10 cellular contexts compared by ENCODE assay signal in genomic region chr7:44615149-44615611, GRCh38. TPM values are rescaled to one million over a fixed set of nuclear protein-coding genes. Genes with fewer than 3 reads are reported as not detected.
A peak's percentile ranks its signal among the peaks of the same experiment; 100 is the strongest.
DNase-seq lines count a peak whose midpoint lies in the region; ATAC-seq and TF ChIP-seq lines count a peak whose summit lies in the region.
"Had no signal": no experiment of that assay in that cellular context is flagged by ENCODE, and none has a peak within 500 bp of the region (broad histone marks: within the 10 kb centered on the region; RNA-seq: fewer than 3 reads in every experiment).

No MANE protein-coding gene starts in this region.

- H3K4me3 Mint-ChIP-seq in Calu3 (ENCODE audit: low read depth, unreplicated experiment): no peak overlapping the region
- peak overlapping the region; percentile 41 to 62 for H3K4me3 Mint-ChIP-seq in effector memory CD8-positive, alpha-beta T cell

- intact Hi-C loops in Calu3 (cut with micrococcal nuclease; ENCODE audit: unreplicated experiment): no loop called here

- no peaks in the 10 kb centered on the region for H3K27me3 ChIP-seq in Peyer's patch
- no peaks in the 10 kb centered on the region for H3K27me3 ChIP-seq in muscle layer of duodenum (ENCODE audit: low read depth, low read length)
- no peaks in the 10 kb centered on the region for H3K27me3 ChIP-seq in MG63

- peak overlapping the region; percentile 53 for H3K27ac Mint-ChIP-seq in Calu3 (ENCODE audit: unreplicated experiment)
- H3K27ac Mint-ChIP-seq in effector memory CD8-positive, alpha-beta T cell: peak overlapping the region in 1 of 2 donors; percentile 90

- H3K4me1 ChIP-seq in Peyer's patch (peaks cover 0 to 42% (median 8%) of the 10 kb centered on the region in 4 donors), muscle layer of duodenum (ENCODE audit: control insufficient read depth in 1 of 2, insufficient read depth in 2 of 2, low read length in 2 of 2) (peaks cover 7 to 21% of the 10 kb centered on the region in 2 donors)

- no peaks in the 10 kb centered on the region for H3K9me3 Mint-ChIP-seq in Calu3 (ENCODE audit: low read depth, unreplicated experiment)
- H3K9me3 Mint-ChIP-seq in effector memory CD8-positive, alpha-beta T cell: no peaks in the 10 kb centered on the region

- H3K27me3 Mint-ChIP-seq in Calu3 (ENCODE audit: unreplicated experiment): no peaks in the 10 kb centered on the region
- H3K27me3 Mint-ChIP-seq in effector memory CD8-positive, alpha-beta T cell: no peaks in the 10 kb centered on the region

- peak; percentile 46 for ATAC-seq in effector memory CD8-positive, alpha-beta T cell (replicated peaks)
- ATAC-seq in HG03280 (IDR thresholded peaks at IDR 0.05; ENCODE audit: unreplicated experiment): no peak

- TF ChIP-seq CTCF in Calu3 (IDR thresholded peaks at IDR 0.05; ENCODE audit: unreplicated experiment): no peak
- TF ChIP-seq CTCF in Peyer's patch (IDR thresholded peaks at IDR 0.05): no peak

- no TSS peak for BruUV-seq in Calu3 (replicated peaks; lab: Mats Ljungman, UMichigan)

- H3K36me3 ChIP-seq in Peyer's patch: no peaks in the 10 kb centered on the region
- peaks cover 0 to 4% of the 10 kb centered on the region in 2 donors for H3K36me3 ChIP-seq in muscle layer of duodenum (ENCODE audit: control insufficient read depth in 1 of 2, insufficient read depth in 2 of 2, low read length in 2 of 2)
- H3K36me3 ChIP-seq in MG63: peaks cover 5% of the 10 kb centered on the region; the same call in 1 of the 2 replicates

- no peaks in the 10 kb centered on the region for H3K9me3 ChIP-seq in Peyer's patch
- H3K9me3 ChIP-seq in muscle layer of duodenum (ENCODE audit: control insufficient read depth in 1 of 2, low read length in 2 of 2): no peaks in the 10 kb centered on the region
- no peaks in the 10 kb centered on the region for H3K9me3 ChIP-seq in MG63

- peak; percentile 16 to 62 for TF ChIP-seq POLR2A in Peyer's patch (IDR thresholded peaks at IDR 0.05)

- CTCF ChIA-PET in Calu3 (lab: Charles Lee): interaction anchor here (0.7 to 1.0 kb wide), 2 partner anchors 10 to 19 kb away, joined by 3 to 8 read pairs; no protein-coding TSS in a partner anchor

- DNase-seq in Calu3: no peak
- peak; percentile 43 to 92 (median 84) for DNase-seq in Peyer's patch
- no peak for DNase-seq in effector memory CD8-positive, alpha-beta T cell
- no peak for DNase-seq in amniotic stem cell (lab: John Stamatoyannopoulos, UW)
- DNase-seq in GDM1 (lab: John Stamatoyannopoulos, UW): no peak
- no peak for DNase-seq in MG63
- DNase-seq: stimulated activated CD4-positive, alpha-beta T cell treated with anti-CD3 and anti-CD28 coated beads, Interleukin-4, amount 100 ng/mL, for 24 hours had no signal

- H3K27ac ChIP-seq in Peyer's patch (peak overlapping the region; percentile 13 to 91 (median 48)), muscle layer of duodenum (ENCODE audit: low read length) (peak overlapping the region; percentile 77)
- H3K27ac ChIP-seq: HL-60 had no signal

- H3K4me1 Mint-ChIP-seq in Calu3 (ENCODE audit: low read depth, unreplicated experiment): peaks cover 50% of the 10 kb centered on the region
- H3K4me1 Mint-ChIP-seq in effector memory CD8-positive, alpha-beta T cell (ENCODE audit: low read depth in 2 of 2): peaks cover 63 to 64% of the 10 kb centered on the region in 2 donors

- H3K36me3 Mint-ChIP-seq in Calu3 (ENCODE audit: insufficient read depth, unreplicated experiment): peaks cover 33% of the 10 kb centered on the region
- H3K36me3 Mint-ChIP-seq in effector memory CD8-positive, alpha-beta T cell (ENCODE audit: insufficient read depth): peaks cover 12% of the 10 kb centered on the region

- H3K4me3 ChIP-seq in Peyer's patch (no peak overlapping the region), muscle layer of duodenum (ENCODE audit: low read depth in 1 of 2, low read length in 2 of 2) (no peak overlapping the region), MG63 (no peak overlapping the region)

RNA-seq across cellular contexts. Expression of gene OGDH, which starts 8.8 kb away (rescaled TPM):
- total RNA-seq in Calu3 (2022): 100 and 105 TPM in 2 replicates
- total RNA-seq in Peyer's patch: 100 to 1,000 TPM in 3 of 4 donors, 10 to 100 TPM in 1; 88.3 to 246 (median 217) TPM
- total RNA-seq in MG63 (2014; rRNA removed; shearing (Covaris generic); ENCODE audit: low replicate concordance): 31.6 and 54.0 TPM in 2 replicates

RNA-seq across cellular contexts. Expression of gene TMED4, which starts 33.1 kb away (rescaled TPM):
- total RNA-seq in Calu3 (2022) (115 and 128 TPM in 2 replicates), Peyer's patch (100 to 1,000 TPM in 3 of 4 donors, 10 to 100 TPM in 1; 80.9 to 319 (median 262) TPM)
- 113 and 152 TPM in 2 replicates for total RNA-seq in MG63 (2014; rRNA removed; shearing (Covaris generic); ENCODE audit: low replicate concordance)

RNA-seq across cellular contexts. Expression of gene DDX56, which starts 41.5 kb away (rescaled TPM):
- total RNA-seq in Calu3 (2022): 157 and 168 TPM in 2 replicates
- total RNA-seq in Peyer's patch: 10 to 100 TPM; 67.8 to 96.4 (median 88.9) TPM
- 92.8 and 155 TPM in 2 replicates for total RNA-seq in MG63 (2014; rRNA removed; shearing (Covaris generic); ENCODE audit: low replicate concordance)

Comparison
In these comparisons a context has a peak if more than half of its experiments do, and no peak if none do; other contexts are left out.
1. DNase-seq: peak in Peyer's patch (3 of 3); none in Calu3 (single experiment), effector memory CD8-positive, alpha-beta T cell (0 of 3), amniotic stem cell (single experiment), GDM1 (single experiment) and MG63 (single experiment).